Comparison of ENCODE assay signal across 8 cellular contexts in the genomic region with DNA sequence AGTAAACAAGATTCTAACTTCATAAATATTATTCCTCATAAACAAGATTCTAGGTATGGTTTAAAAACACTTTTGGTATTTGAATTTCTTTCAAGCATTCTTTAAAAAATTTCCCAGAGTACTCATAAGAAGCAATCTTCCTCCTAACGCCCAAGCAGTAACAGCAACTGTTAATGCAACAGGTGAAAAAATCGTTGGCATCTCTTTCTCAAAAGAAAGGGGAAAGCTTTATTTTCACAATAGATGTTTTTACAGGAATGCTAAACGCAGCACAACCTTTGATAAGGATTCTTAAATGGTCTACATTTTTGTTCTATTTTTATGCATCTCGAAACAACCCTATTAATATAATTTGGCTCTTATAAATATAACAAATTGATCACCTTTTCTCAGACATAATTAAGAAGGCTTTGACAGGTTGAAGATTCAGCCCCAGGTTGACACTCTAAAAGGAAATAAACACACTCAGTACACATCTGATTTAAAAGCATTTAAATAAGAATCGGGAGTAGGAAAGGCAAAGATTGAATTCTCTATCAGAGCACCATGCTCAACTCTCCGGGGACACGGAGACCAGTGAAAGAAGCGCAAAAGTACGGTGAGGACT. TPM values are rescaled to one million over a fixed set of nuclear protein-coding genes. Genes with fewer than 3 reads are reported as not detected.
DNase-seq lines count a peak whose midpoint lies in the region; ATAC-seq and TF ChIP-seq lines count a peak whose summit lies in the region.

No MANE protein-coding gene starts in this region.

- H3K79me2 ChIP-seq in OCI-LY3 (ENCODE audit: low read length) = peaks cover 13% of the 10 kb centered on the region

- H3K4me1 ChIP-seq in OCI-LY3 (ENCODE audit: low read length) = peaks cover 18% of the 10 kb centered on the region
- H3K4me1 ChIP-seq in gastrocnemius medialis = peaks cover 15 to 28% of the 10 kb centered on the region in 2 donors

- intact Hi-C loops in gastrocnemius medialis (cut with DNase I; ENCODE audit: low total_unique reads) = loop anchor here (1.0 to 10.0 kb wide), 4 partner anchors 425 to 793 kb away; a partner anchor contains a TSS

- H3K27me3 ChIP-seq in OCI-LY3 (ENCODE audit: low read depth, low read length) (no peaks in the 10 kb centered on the region), gastrocnemius medialis (no peaks in the 10 kb centered on the region)

- ATAC-seq in gastrocnemius medialis = no peak
- ATAC-seq in HG02852 (IDR thresholded peaks at IDR 0.05; ENCODE audit: unreplicated experiment) = no peak

- peak overlapping the region; percentile 91 for H3K9ac ChIP-seq in OCI-LY3 (ENCODE audit: low read length)

- no peaks in the 10 kb centered on the region for H3K9me3 ChIP-seq in OCI-LY3 (ENCODE audit: insufficient read depth, low read length)
- no peaks in the 10 kb centered on the region for H3K9me3 ChIP-seq in gastrocnemius medialis

- H4K20me1 ChIP-seq in OCI-LY3 (ENCODE audit: insufficient read depth, low read length) = no peaks in the 10 kb centered on the region

- DNase-seq in G401 (ENCODE audit: low spot score) (peak; percentile 41), fibroblast of pulmonary artery (ENCODE audit: low read depth) (peak; percentile 8), gastrocnemius medialis (no peak), activated gamma-delta T cell treated with Interleukin-2 at 50 U/mL for 16 hours (no peak), KG1 (lab: John Stamatoyannopoulos, UW) (no peak)
- no peak for DNase-seq in stimulated activated CD4-positive, alpha-beta T cell treated with anti-CD3 and anti-CD28 coated beads, Interleukin-4, amount 100 ng/mL, for 1 hour

- H3K4me2 ChIP-seq in OCI-LY3 (ENCODE audit: low read length) = peak overlapping the region; percentile 97

- H3K27ac ChIP-seq in OCI-LY3 (ENCODE audit: low read length) (peak overlapping the region; percentile 54), gastrocnemius medialis (peak overlapping the region; percentile 92 to 97 (median 96))

- no peak for TF ChIP-seq CTCF in OCI-LY3 (IDR thresholded peaks at IDR 0.05; ENCODE audit: low read depth, low read length)
- no peak for TF ChIP-seq CTCF in fibroblast of pulmonary artery (IDR thresholded peaks at IDR 0.05; ENCODE audit: low read length, missing control alignments)
- TF ChIP-seq CTCF in gastrocnemius medialis (IDR thresholded peaks at IDR 0.05 in 4 of 5, conservative IDR thresholded peaks at IDR 0.05 in 1 of 5) = no peak

- in situ Hi-C loops in G401 (cut with HindIII; ENCODE audit: low sequenced_read_pairs) = no loop called here
- in situ Hi-C loops in gastrocnemius medialis (cut with MboI; ENCODE audit: low sequenced_read_pairs in 4 of 4) = no loop called here

- no peak for TF ChIP-seq POLR2A in gastrocnemius medialis (IDR thresholded peaks at IDR 0.05)

- H3K4me3 ChIP-seq in OCI-LY3 (ENCODE audit: low read length) (peak overlapping the region; percentile 96), fibroblast of pulmonary artery (replicated peaks; ENCODE audit: low read depth, low read length) (peak overlapping the region; percentile 94), gastrocnemius medialis (peak overlapping the region; percentile 89 to 99 (median 94))

- H3K36me3 ChIP-seq in OCI-LY3 (replicated peaks; ENCODE audit: low read depth, low read length) (peaks cover 13% of the 10 kb centered on the region), gastrocnemius medialis (no peaks in the 10 kb centered on the region)

- peak overlapping the region; percentile 99 for H2AFZ ChIP-seq in OCI-LY3 (ENCODE audit: low read depth, low read length)

RNA-seq across cellular contexts. Expression of a gene that starts 0.6 kb away (rescaled TPM):
- total RNA-seq in G401 (2014; rRNA removed; shearing (Covaris generic)) = 8.6 and 9.9 TPM in 2 replicates
- 10 to 100 TPM in 2 of 4 donors, 1 to 10 TPM in 2; 3.5 to 16.8 (median 8.2) TPM for total RNA-seq in gastrocnemius medialis

Comparison
In these comparisons a context has a peak if more than half of its experiments do, and no peak if none do; other contexts are left out.
1. DNase-seq: peak in G401 (single experiment) and fibroblast of pulmonary artery (single experiment); none in gastrocnemius medialis (0 of 2), stimulated activated CD4-positive, alpha-beta T cell treated with anti-CD3 and anti-CD28 coated beads, Interleukin-4, amount 100 ng/mL, for 1 hour (single experiment), activated gamma-delta T cell treated with Interleukin-2 at 50 U/mL for 16 hours (single experiment) and KG1 (single experiment).
2. Peak in every context shown above with its lines, with median percentiles within 50 percentile points of each other: H3K4me3 ChIP-seq.